ENCODE assay signal across 8 cellular contexts in genomic region chr10:29035721-29036120, GRCh38.
"Had no signal": no experiment of that assay in that cellular context is flagged by ENCODE, and none has a peak within 500 bp of the region (broad histone marks: within the 10 kb centered on the region; RNA-seq: fewer than 3 reads in every experiment).

No MANE protein-coding gene starts in this region.

- H3K4me3 Mint-ChIP-seq: H9, IgD-negative memory B cell had no signal

- H3K27ac Mint-ChIP-seq: H9, IgD-negative memory B cell had no signal

- FAIRE-seq: H54 had no signal

- DNase-seq: GM23248, GOT3, H9, HCEC 1CT, KG1 had no signal

- H3K36me3 Mint-ChIP-seq: IgD-negative memory B cell had no signal

- H2AFZ ChIP-seq: GM23248 had no signal

- H3K4me3 ChIP-seq: GM23248 had no signal

- H3K9ac ChIP-seq: GM23248 had no signal

- H3K27ac ChIP-seq: GM23248, HL-60 had no signal
